In the genomic region with DNA sequence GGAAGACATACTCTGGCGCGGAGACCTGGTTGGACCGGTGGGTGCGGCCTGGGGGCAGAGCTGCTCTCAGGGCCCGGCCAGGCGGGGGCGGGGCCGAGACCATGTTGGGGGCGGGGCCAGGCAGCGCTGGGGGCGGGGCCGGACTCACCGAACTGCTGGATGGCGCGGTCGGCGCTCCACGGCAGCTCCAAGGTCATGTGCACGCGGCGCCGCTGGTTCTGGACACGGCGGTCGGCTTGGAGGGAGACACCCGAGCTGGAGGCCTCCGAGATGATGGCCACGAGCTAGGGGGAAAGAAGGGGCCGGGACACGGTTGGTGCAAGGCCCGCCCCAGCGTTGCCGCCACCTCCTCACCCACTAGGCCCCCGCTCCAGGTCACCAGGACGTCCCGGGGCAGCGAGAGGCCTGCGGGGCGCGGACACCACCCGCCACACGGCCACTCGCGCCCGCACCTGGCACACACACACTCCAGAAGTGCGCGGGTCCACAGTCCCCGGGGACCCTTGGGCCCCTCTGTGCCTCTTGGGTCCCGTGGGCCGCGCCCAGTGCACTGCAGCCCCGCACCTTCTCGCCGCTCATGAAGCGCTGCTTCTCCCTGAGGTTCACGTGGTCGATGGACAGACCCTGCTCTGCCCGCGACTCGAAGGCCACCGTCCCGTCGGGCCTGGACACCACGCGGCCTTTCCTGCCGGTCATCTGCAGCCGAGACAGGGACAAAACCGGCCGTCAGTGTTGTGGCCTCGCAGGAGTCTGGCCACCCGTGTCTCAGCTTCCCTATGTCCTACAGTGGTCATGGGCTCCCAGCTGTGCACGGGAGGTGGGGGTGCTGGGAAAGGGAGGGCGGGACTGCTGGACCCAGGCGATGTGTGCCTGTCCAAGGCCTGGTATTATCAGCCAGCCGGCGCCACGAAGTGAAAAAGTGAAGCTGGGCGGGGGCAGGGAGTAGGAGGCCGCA, we compare ENCODE assay signal across 10 cellular contexts. TPM values are rescaled to one million over a fixed set of nuclear protein-coding genes. Genes with fewer than 3 reads are reported as not detected.
DNase-seq lines count a peak whose midpoint lies in the region; ATAC-seq and TF ChIP-seq lines count a peak whose summit lies in the region.
"Had no signal": no experiment of that assay in that cellular context is flagged by ENCODE, and none has a peak within 500 bp of the region (broad histone marks: within the 10 kb centered on the region; RNA-seq: fewer than 3 reads in every experiment).

No MANE protein-coding gene starts in this region.

- H3K9me3 Mint-ChIP-seq in MCF 10A (ENCODE audit: unreplicated experiment), result no peaks in the 10 kb centered on the region
- no peaks in the 10 kb centered on the region for H3K9me3 Mint-ChIP-seq in naive thymus-derived CD4-positive, alpha-beta T cell
- H3K9me3 Mint-ChIP-seq: activated T-helper 1 cell treated with anti-CD3 and anti-CD28 coated beads, Interleukin-12 subunit alpha, Interleukin-12 subunit beta, Interleukin-2, Interleukin-4 antibody, amounts not matched to agents 30 ng/mL and 10 ng/mL and 1 ng/mL, durations not matched to agents 14 hours and 24 hours and 36 hours had no signal

- no TSS peak for BruUV-seq in MCF 10A (replicated peaks; lab: Mats Ljungman, UMichigan)

- no peak overlapping the region for H3K27ac Mint-ChIP-seq in MCF 10A (ENCODE audit: low read depth, unreplicated experiment)
- peak overlapping the region in 1 of 9 donors; percentile 74 for H3K27ac Mint-ChIP-seq in naive thymus-derived CD4-positive, alpha-beta T cell
- H3K27ac Mint-ChIP-seq: activated T-helper 1 cell treated with anti-CD3 and anti-CD28 coated beads, Interleukin-12 subunit alpha, Interleukin-12 subunit beta, Interleukin-2, Interleukin-4 antibody, amounts not matched to agents 30 ng/mL and 10 ng/mL and 1 ng/mL, durations not matched to agents 14 hours and 24 hours and 36 hours had no signal

- peak overlapping the region; percentile 73 to 91 (median 84) for H3K27ac ChIP-seq in esophagus squamous epithelium
- peak overlapping the region; percentile 59 for H3K27ac ChIP-seq in naive thymus-derived CD4-positive, alpha-beta T cell (ENCODE audit: low read depth, low read length)
- H3K27ac ChIP-seq in upper lobe of left lung, result peak overlapping the region; percentile 18 to 88 (median 80)

- peaks cover 68 to 99% (median 83%) of the 10 kb centered on the region in 3 donors for H3K36me3 ChIP-seq in esophagus squamous epithelium
- H3K36me3 ChIP-seq in naive thymus-derived CD4-positive, alpha-beta T cell (ENCODE audit: control insufficient read depth in 2 of 3, insufficient read depth in 3 of 3, low read length in 3 of 3), result peaks cover 0 to 76% (median 12%) of the 10 kb centered on the region in 3 experiments
- H3K36me3 ChIP-seq in upper lobe of left lung, result peaks cover 41 to 99% (median 96%) of the 10 kb centered on the region in 4 donors

- TF ChIP-seq EP300 in upper lobe of left lung (IDR thresholded peaks at IDR 0.05), result no peak

- H3K9me3 ChIP-seq in esophagus squamous epithelium (no peaks in the 10 kb centered on the region), upper lobe of left lung (no peaks in the 10 kb centered on the region)
- H3K9me3 ChIP-seq in naive thymus-derived CD4-positive, alpha-beta T cell (ENCODE audit: control insufficient read depth in 2 of 3, low read length in 3 of 3), result no peaks in the 10 kb centered on the region

- 40 to 75% methylated on average over 1 to 21 of the region's 79 CpGs for WGBS in esophagus squamous epithelium, 2 donors
- 83 to 85% methylated on average over 42 to 43 of the region's 79 CpGs for WGBS in upper lobe of left lung, 2 donors

- no peak for ATAC-seq in naive thymus-derived CD4-positive, alpha-beta T cell
- peak; percentile 39 to 62 for ATAC-seq in upper lobe of left lung (ENCODE audit: low FRiP score in 2 of 2)
- ATAC-seq in HG03439 (IDR thresholded peaks at IDR 0.05; ENCODE audit: unreplicated experiment), result no peak

- peaks cover 84% of the 10 kb centered on the region for H3K36me3 Mint-ChIP-seq in MCF 10A (ENCODE audit: insufficient read depth, unreplicated experiment)
- H3K36me3 Mint-ChIP-seq in naive thymus-derived CD4-positive, alpha-beta T cell, result no peaks in the 10 kb centered on the region

- no peak for TF ChIP-seq POLR2A in esophagus squamous epithelium (IDR thresholded peaks at IDR 0.05)
- no peak for TF ChIP-seq POLR2A in upper lobe of left lung (IDR thresholded peaks at IDR 0.05)

- no peak overlapping the region for H3K4me3 Mint-ChIP-seq in MCF 10A (ENCODE audit: unreplicated experiment)
- no peak overlapping the region for H3K4me3 Mint-ChIP-seq in naive thymus-derived CD4-positive, alpha-beta T cell
- H3K4me3 Mint-ChIP-seq: activated T-helper 1 cell treated with anti-CD3 and anti-CD28 coated beads, Interleukin-12 subunit alpha, Interleukin-12 subunit beta, Interleukin-2, Interleukin-4 antibody, amounts not matched to agents 30 ng/mL and 10 ng/mL and 1 ng/mL, durations not matched to agents 14 hours and 24 hours and 36 hours had no signal

- H3K4me3 ChIP-seq in esophagus squamous epithelium, result no peak overlapping the region
- no peak overlapping the region for H3K4me3 ChIP-seq in naive thymus-derived CD4-positive, alpha-beta T cell (ENCODE audit: low read length)
- H3K4me3 ChIP-seq in upper lobe of left lung, result no peak overlapping the region
- H3K4me3 ChIP-seq: lung had no signal

- CTCF ChIA-PET in MCF 10A (lab: Yijun Ruan, JAX), result interaction anchor here (0.6 to 1.6 kb wide), 10 partner anchors 11 to 132 kb away, joined by 3 to 9 read pairs (median 4); partner anchors contain the start of gene ATP5F1D
- CTCF ChIA-PET in naive thymus-derived CD4-positive, alpha-beta T cell (lab: Charles Lee), result interaction anchor here (0.8 to 4.4 kb wide), 7 partner anchors 17 to 132 kb away, joined by 3 to 37 read pairs (median 6); no protein-coding TSS in a partner anchor

- H3K4me1 ChIP-seq in esophagus squamous epithelium (peaks cover 30 to 70% (median 33%) of the 10 kb centered on the region in 3 donors), upper lobe of left lung (peaks cover 20 to 35% (median 23%) of the 10 kb centered on the region in 4 donors)
- H3K4me1 ChIP-seq in naive thymus-derived CD4-positive, alpha-beta T cell (ENCODE audit: control insufficient read depth in 2 of 2, insufficient read depth in 2 of 2, low read length in 2 of 2), result peaks cover 0 to 8% of the 10 kb centered on the region in 2 donors

- H3K27me3 Mint-ChIP-seq in MCF 10A (ENCODE audit: insufficient read depth, unreplicated experiment), result no peaks in the 10 kb centered on the region
- H3K27me3 Mint-ChIP-seq in naive thymus-derived CD4-positive, alpha-beta T cell, result no peaks in the 10 kb centered on the region

- intact Hi-C loops in MCF 10A (cut with micrococcal nuclease) (loop anchor here (5.0 kb wide), 1 partner anchor 80 kb away; no protein-coding TSS in a partner anchor), esophagus squamous epithelium (cut with DNase I) (loop anchor here (5.0 to 10.0 kb wide), 2 partner anchors 52 to 80 kb away; no protein-coding TSS in a partner anchor)
- intact Hi-C loops in naive thymus-derived CD4-positive, alpha-beta T cell (cut with micrococcal nuclease), result loop anchor here (1.0 to 5.0 kb wide), 2 partner anchors 80 to 129 kb away; partner anchors contain the start of gene ATP5F1D (in 1 of the 2)

- DNase-seq in T47D (ENCODE audit: low read depth in 1 of 2, low spot score in 1 of 2) (peak; percentile 78 to 93), MCF 10A (ENCODE audit: unreplicated experiment) (no peak), esophagus squamous epithelium (lab: John Stamatoyannopoulos, UW) (no peak), upper lobe of left lung (peak; percentile 82 to 93), NCI-H345 treated with DMSO at 0.1 percent for 48 hours (lab: John Stamatoyannopoulos, UW; ENCODE audit: unreplicated experiment) (no peak), NCI-H1436 (lab: John Stamatoyannopoulos, UW) (no peak)
- no peak for DNase-seq in naive thymus-derived CD4-positive, alpha-beta T cell

- TF ChIP-seq CTCF in MCF 10A (IDR thresholded peaks at IDR 0.05; ENCODE audit: unreplicated experiment), result no peak
- no peak for TF ChIP-seq CTCF in esophagus squamous epithelium (IDR thresholded peaks at IDR 0.05)
- no peak for TF ChIP-seq CTCF in upper lobe of left lung (IDR thresholded peaks at IDR 0.05)

- H3K27me3 ChIP-seq in esophagus squamous epithelium, result no peaks in the 10 kb centered on the region
- no peaks in the 10 kb centered on the region for H3K27me3 ChIP-seq in naive thymus-derived CD4-positive, alpha-beta T cell (ENCODE audit: control insufficient read depth in 2 of 2, insufficient read depth in 2 of 2, low read length in 2 of 2)
- no peaks in the 10 kb centered on the region for H3K27me3 ChIP-seq in upper lobe of left lung

- in situ Hi-C loops in T47D (cut with HindIII; ENCODE audit: low pct_unique_long_range_greater_than_20kb, low sequenced_read_pairs), result no loop called here

- POLR2A ChIA-PET in MCF 10A (lab: Yijun Ruan, JAX), result interaction anchor here (0.7 to 1.4 kb wide), 2 partner anchors 15 to 43 kb away, joined by 4 to 6 read pairs; no protein-coding TSS in a partner anchor
- POLR2A ChIA-PET in naive thymus-derived CD4-positive, alpha-beta T cell (lab: Charles Lee), result interaction anchor here (0.9 to 3.4 kb wide), 13 partner anchors 10 to 131 kb away, joined by 3 to 27 read pairs (median 3); partner anchors contain the start of gene SBNO2

- no peaks in the 10 kb centered on the region for H3K4me1 Mint-ChIP-seq in MCF 10A (ENCODE audit: insufficient read depth, unreplicated experiment)
- peaks cover 0 to 2% (median 0%) of the 10 kb centered on the region in 7 donors for H3K4me1 Mint-ChIP-seq in naive thymus-derived CD4-positive, alpha-beta T cell

RNA-seq across cellular contexts. Expression of gene GPX4, which starts 8.7 kb away (rescaled TPM):
- total RNA-seq in MCF 10A (2022) (179 and 191 TPM in 2 replicates), esophagus squamous epithelium (100 to 1,000 TPM; 108 to 405 (median 244) TPM), upper lobe of left lung (100 to 1,000 TPM; 370 to 717 (median 484) TPM)
- total RNA-seq in naive thymus-derived CD4-positive, alpha-beta T cell, result 100 to 1,000 TPM; 122 to 235 (median 194) TPM
- polyA plus RNA-seq in naive thymus-derived CD4-positive, alpha-beta T cell, result 100 to 1,000 TPM; 417 to 522 TPM

RNA-seq across cellular contexts. Expression of gene POLR2E, which starts 17.4 kb away (rescaled TPM):
- 184 and 201 TPM in 2 replicates for total RNA-seq in MCF 10A (2022)
- 100 to 1,000 TPM; 113 to 198 (median 166) TPM for total RNA-seq in esophagus squamous epithelium
- 100 to 1,000 TPM in 1 of 5 experiments, 10 to 100 TPM in 4; 75.3 to 157 (median 82.1) TPM for total RNA-seq in naive thymus-derived CD4-positive, alpha-beta T cell
- 100 to 1,000 TPM; 136 to 179 TPM for polyA plus RNA-seq in naive thymus-derived CD4-positive, alpha-beta T cell
- total RNA-seq in upper lobe of left lung, result 100 to 1,000 TPM in 4 of 6 donors, 10 to 100 TPM in 2; 50.0 to 176 (median 103) TPM

RNA-seq across cellular contexts. Expression of gene ARHGAP45, which starts 45.6 kb away (rescaled TPM):
- total RNA-seq in MCF 10A (2022), result 11.9 and 15.3 TPM in 2 replicates
- total RNA-seq in esophagus squamous epithelium, result 10 to 100 TPM in 3 of 4 donors, 1 to 10 TPM in 1; 8.2 to 39.3 (median 12.5) TPM
- total RNA-seq in naive thymus-derived CD4-positive, alpha-beta T cell, result 1,000 to 10,000 TPM in 1 of 5 experiments, 100 to 1,000 TPM in 4; 467 to 1,030 (median 779) TPM
- 100 to 1,000 TPM; 305 to 880 TPM for polyA plus RNA-seq in naive thymus-derived CD4-positive, alpha-beta T cell
- total RNA-seq in upper lobe of left lung, result 100 to 1,000 TPM in 4 of 6 donors, 10 to 100 TPM in 2; 91.6 to 332 (median 123) TPM

Comparison
In these comparisons a context has a peak if more than half of its experiments do, and no peak if none do; other contexts are left out.
1. DNase-seq: peak in T47D (2 of 2) and upper lobe of left lung (2 of 2); none in MCF 10A (single experiment), esophagus squamous epithelium (single experiment), naive thymus-derived CD4-positive, alpha-beta T cell (0 of 9), NCI-H345 treated with DMSO at 0.1 percent for 48 hours (single experiment) and NCI-H1436 (single experiment).
2. ATAC-seq: peak in upper lobe of left lung (2 of 2); none in naive thymus-derived CD4-positive, alpha-beta T cell (single experiment) and HG03439 (single experiment).
3. Peak in every context shown above with its lines, with median percentiles within 50 percentile points of each other: H3K27ac ChIP-seq.